In genomic region chr17:36486204-36487194, GRCh38 we compare ENCODE assay signal across 1 cellular context.
TF ChIP-seq lines count a peak whose summit lies in the region.

ZNHIT3 (plus strand) TSS chr17:36486681; CDS start chr17:36486700, 19 bp downstream.

TF ChIP-seq in HepG2, 621 proteins besides CTCF, POLR2A, EP300 and RAD21 (continued from another document and continues in another):
- TF ChIP-seq POGK (CRISPR knock-in tag; conservative IDR thresholded peaks at IDR 0.05) (peak; percentile 46; the same call in 1 of the 2 replicates), ZNF678 (CRISPR knock-in tag; IDR thresholded peaks at IDR 0.05) (0 out of 2 replicates have a peak, but pooled peaks have one; percentile 10), ARNT2 (CRISPR knock-in tag; IDR thresholded peaks at IDR 0.05; ENCODE audit: low read depth) (peak; percentile 27; the same call in 1 of the 2 replicates), THAP9 (CRISPR knock-in tag; IDR thresholded peaks at IDR 0.05; ENCODE audit: borderline replicate concordance) (no peak), HNF1A (IDR thresholded peaks at IDR 0.05; ENCODE audit: low read depth) (no peak), HNF1A (CRISPR knock-in tag; IDR thresholded peaks at IDR 0.05; ENCODE audit: borderline replicate concordance) (peak; percentile 46; the same call in 1 of the 2 replicates), GRHL1 (CRISPR knock-in tag; conservative IDR thresholded peaks at IDR 0.05) (no peak), SIX4 (CRISPR knock-in tag; IDR thresholded peaks at IDR 0.05) (0 out of 2 replicates have a peak, but pooled peaks have one; percentile 23), E2F5 (CRISPR knock-in tag; conservative IDR thresholded peaks at IDR 0.05) (no peak; the same call in 1 of the 2 replicates), LBX2 (CRISPR knock-in tag; IDR thresholded peaks at IDR 0.05; ENCODE audit: borderline replicate concordance) (peak; percentile 12; the same call in 1 of the 2 replicates), CC2D1A (CRISPR knock-in tag; IDR thresholded peaks at IDR 0.05) (no peak), NR2F1 (CRISPR knock-in tag; IDR thresholded peaks at IDR 0.05) (no peak), ZBTB33 (CRISPR knock-in tag; IDR thresholded peaks at IDR 0.05) (peak; percentile 30; the same call in 1 of the 2 replicates), SP1 (IDR thresholded peaks at IDR 0.05) (no peak), SP1 (CRISPR knock-in tag; IDR thresholded peaks at IDR 0.05) (peak; percentile 98), KLF9 (CRISPR knock-in tag; IDR thresholded peaks at IDR 0.05; ENCODE audit: low read depth) (peak; percentile 60; the same call in 1 of the 2 replicates), ARID4A (CRISPR knock-in tag; IDR thresholded peaks at IDR 0.05; ENCODE audit: borderline replicate concordance) (peak; percentile 84), ZSCAN29 (CRISPR knock-in tag; conservative IDR thresholded peaks at IDR 0.05) (no peak), ZBTB7A (CRISPR knock-in tag; IDR thresholded peaks at IDR 0.05) (no peak), ZNF333 (CRISPR knock-in tag; IDR thresholded peaks at IDR 0.05; ENCODE audit: borderline replicate concordance) (no peak), GFI1 (CRISPR knock-in tag; IDR thresholded peaks at IDR 0.05; ENCODE audit: borderline replicate concordance) (0 out of 2 replicates have a peak, but pooled peaks have one; percentile 28), ZNF569 (CRISPR knock-in tag; IDR thresholded peaks at IDR 0.05; ENCODE audit: borderline replicate concordance) (no peak), ZNF451 (CRISPR knock-in tag; IDR thresholded peaks at IDR 0.05) (peak; percentile 58; the same call in 1 of the 2 replicates), ZMYM3 (CRISPR knock-in tag; IDR thresholded peaks at IDR 0.05) (peak; percentile 64), ZNF879 (CRISPR knock-in tag; IDR thresholded peaks at IDR 0.05) (no peak), ZNF704 (CRISPR knock-in tag; IDR thresholded peaks at IDR 0.05; ENCODE audit: borderline replicate concordance) (no peak), ETV6 (CRISPR knock-in tag; conservative IDR thresholded peaks at IDR 0.05) (no peak; the same call in 1 of the 2 replicates), ZHX1 (CRISPR knock-in tag; IDR thresholded peaks at IDR 0.05; ENCODE audit: low read depth) (0 out of 2 replicates have a peak, but pooled peaks have one; percentile 40), KLF16 (CRISPR knock-in tag; IDR thresholded peaks at IDR 0.05) (peak in 1 of 2 experiments; percentile 54; a peak in 2 of 4 replicates), REPIN1 (CRISPR knock-in tag; IDR thresholded peaks at IDR 0.05; ENCODE audit: borderline replicate concordance, low read depth) (peak; percentile 82), RCOR2 (CRISPR knock-in tag; IDR thresholded peaks at IDR 0.05) (no peak), ESRRA (CRISPR knock-in tag; IDR thresholded peaks at IDR 0.05; ENCODE audit: low read depth) (0 out of 2 replicates have a peak, but pooled peaks have one; percentile 21), ZNF274 (CRISPR knock-in tag; IDR thresholded peaks at IDR 0.05) (no peak)
